In genomic region chr20:3766832-3767433, GRCh38 we compare ENCODE assay signal across 8 cellular contexts. TPM values are rescaled to one million over a fixed set of nuclear protein-coding genes. Genes with fewer than 3 reads are reported as not detected.
DNase-seq lines count a peak whose midpoint lies in the region; ATAC-seq and TF ChIP-seq lines count a peak whose summit lies in the region.

No MANE protein-coding gene starts in this region.

- DNase-seq in ELR (ENCODE audit: low read depth) (peak; percentile 42), NB4 (ENCODE audit: low read depth) (peak; percentile 36), dermis blood vessel endothelial cell (peak; percentile 19), natural killer cell (no peak), H4 (ENCODE audit: low spot score) (no peak), NCI-H510A (lab: John Stamatoyannopoulos, UW) (no peak)

- no peak for TF ChIP-seq POLR2A in NB4 (IDR thresholded peaks at IDR 0.05; ENCODE audit: extremely low read depth, insufficient read length)

- peaks cover 5 to 33% of the 10 kb centered on the region in 2 donors for H3K4me1 Mint-ChIP-seq in natural killer cell

- peak overlapping the region in 1 of 2 donors; percentile 94 for H3K27ac Mint-ChIP-seq in natural killer cell

- H3K4me3 ChIP-seq in NB4 (ENCODE audit: low read depth, low read length): peak overlapping the region; percentile 79

- no peak for ATAC-seq in natural killer cell
- ATAC-seq in GM18873 (IDR thresholded peaks at IDR 0.05; ENCODE audit: low FRiP score, unreplicated experiment): no peak
- no peak for ATAC-seq in HG03280 (IDR thresholded peaks at IDR 0.05; ENCODE audit: unreplicated experiment)

- no peak for TF ChIP-seq CTCF in NB4 (IDR thresholded peaks at IDR 0.05; ENCODE audit: low read depth, low read length)
- no peak for TF ChIP-seq CTCF in natural killer cell (IDR thresholded peaks at IDR 0.05)

- intact Hi-C loops in natural killer cell (cut with micrococcal nuclease): no loop called here

- peak overlapping the region; percentile 76 for H3K4me3 Mint-ChIP-seq in natural killer cell

- H3K9me3 Mint-ChIP-seq in natural killer cell: no peaks in the 10 kb centered on the region

- H3K36me3 Mint-ChIP-seq in natural killer cell: no peaks in the 10 kb centered on the region

- no peaks in the 10 kb centered on the region for H3K27me3 Mint-ChIP-seq in natural killer cell (ENCODE audit: low read depth in 2 of 2)

RNA-seq across cellular contexts. Expression of gene ADISSP, which starts 0.6 kb away (rescaled TPM):
- total RNA-seq in dermis blood vessel endothelial cell (12.1 and 34.7 TPM in 2 replicates), natural killer cell (10 to 100 TPM; 10.1 to 13.5 (median 12.3) TPM)
- 38.3 and 38.9 TPM in 2 replicates for total RNA-seq in H4 (2014; rRNA removed; shearing (Covaris generic))

RNA-seq across cellular contexts. Expression of gene SPEF1, which starts 14.3 kb away (rescaled TPM):
- total RNA-seq in dermis blood vessel endothelial cell (0.05 TPM in 1 of 2 replicates, not detected in the other), natural killer cell (under 1 TPM in 1 of 3 donors, not detected in 2; 0.23 TPM)
- 0.21 TPM in 1 of 2 replicates, not detected in the other for total RNA-seq in H4 (2014; rRNA removed; shearing (Covaris generic))

RNA-seq across cellular contexts. Expression of gene CENPB, which starts 19.6 kb away (rescaled TPM):
- 115 and 124 TPM in 2 replicates for total RNA-seq in dermis blood vessel endothelial cell
- total RNA-seq in natural killer cell: 10 to 100 TPM; 46.7 to 62.6 (median 55.4) TPM
- 24.3 and 45.5 TPM in 2 replicates for total RNA-seq in H4 (2014; rRNA removed; shearing (Covaris generic))

RNA-seq across cellular contexts. Expression of gene CDC25B, which starts 29.2 kb away (rescaled TPM):
- total RNA-seq in dermis blood vessel endothelial cell (28.8 and 91.1 TPM in 2 replicates), natural killer cell (100 to 1,000 TPM; 123 to 147 (median 143) TPM)
- 35.7 and 39.6 TPM in 2 replicates for total RNA-seq in H4 (2014; rRNA removed; shearing (Covaris generic))

RNA-seq across cellular contexts. Expression of gene HSPA12B, which starts 34.4 kb away (rescaled TPM):
- total RNA-seq in dermis blood vessel endothelial cell: 15.1 and 16.7 TPM in 2 replicates
- not detected for total RNA-seq in natural killer cell
- 0.12 TPM in 1 of 2 replicates, not detected in the other for total RNA-seq in H4 (2014; rRNA removed; shearing (Covaris generic))

Comparison
In these comparisons a context has a peak if more than half of its experiments do, and no peak if none do; other contexts are left out.
1. DNase-seq: peak in ELR (single experiment), NB4 (single experiment) and dermis blood vessel endothelial cell (single experiment); none in natural killer cell (single experiment), H4 (single experiment) and NCI-H510A (single experiment).